9 cellular contexts compared by ENCODE assay signal in the genomic region with DNA sequence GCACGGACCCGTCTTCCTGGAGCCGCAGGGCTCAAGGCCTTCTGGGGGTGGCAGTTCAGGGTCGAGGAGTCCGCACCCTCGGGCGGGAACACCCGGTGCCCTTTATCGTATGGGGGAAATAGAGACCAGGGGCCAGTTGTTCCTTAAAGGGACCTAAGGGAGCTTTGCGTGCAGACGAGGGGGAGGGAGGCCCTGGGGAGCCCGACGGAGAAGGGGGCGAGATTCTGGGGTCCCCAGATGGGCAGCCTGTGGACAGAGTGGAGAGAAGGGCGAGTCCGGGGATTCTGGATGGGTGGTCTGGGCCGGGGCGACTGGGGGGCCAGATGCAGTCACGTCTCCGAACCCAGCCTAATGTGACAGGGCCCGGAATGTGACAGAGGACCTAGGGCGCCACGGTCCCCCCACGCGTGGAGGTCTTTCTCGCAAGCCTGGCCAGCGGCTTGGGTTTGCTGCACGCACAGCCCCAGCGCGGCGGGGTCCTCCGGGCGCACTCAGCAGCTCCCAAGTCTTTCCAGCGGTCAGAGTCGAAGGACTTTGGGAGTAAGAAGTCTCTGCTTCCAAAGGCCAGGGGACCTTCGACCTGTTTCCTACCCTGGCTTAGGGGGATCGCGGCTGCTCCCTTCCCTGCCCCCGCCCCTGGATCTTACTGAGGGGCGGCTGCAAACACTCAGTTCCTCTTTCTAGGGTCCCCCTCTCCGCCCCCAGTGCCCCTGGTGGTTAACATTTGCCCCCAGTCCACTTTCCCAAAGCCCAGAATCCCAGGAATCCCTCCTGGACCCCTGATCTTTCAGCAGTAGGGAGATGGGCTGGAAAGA. TPM values are rescaled to one million over a fixed set of nuclear protein-coding genes. Genes with fewer than 3 reads are reported as not detected.
DNase-seq lines count a peak whose midpoint lies in the region; ATAC-seq, FAIRE-seq and TF ChIP-seq lines count a peak whose summit lies in the region.
"Had no signal": no experiment of that assay in that cellular context is flagged by ENCODE, and none has a peak within 500 bp of the region (broad histone marks: within the 10 kb centered on the region; RNA-seq: fewer than 3 reads in every experiment).

No MANE protein-coding gene starts in this region.

- ATAC-seq in HG02623 (IDR thresholded peaks at IDR 0.05; ENCODE audit: unreplicated experiment) (no peak), HG03342 (IDR thresholded peaks at IDR 0.05; ENCODE audit: unreplicated experiment) (no peak)

- peak overlapping the region; percentile 32 to 80 (median 58) for H3K27ac ChIP-seq in thyroid gland

- H3K4me3 ChIP-seq in bronchial epithelial cell (ENCODE audit: low read depth, low read length), result peak overlapping the region; percentile 28
- peak overlapping the region; percentile 22 for H3K4me3 ChIP-seq in lower leg skin (ENCODE audit: low read depth, poor library complexity, severe bottlenecking)
- H3K4me3 ChIP-seq in thyroid gland (replicated peaks in 1 of 3), result peak overlapping the region in 2 of 3 donors; percentile 48

- H3K27me3 Mint-ChIP-seq in T-helper 1 cell treated with Interleukin-12 subunit alpha and Interleukin-12 subunit beta and Interleukin-4 antibody, amounts not matched to agents 30 μg/mL and 1 μg/mL, for 36 hours (ENCODE audit: low read depth), result peaks cover 50% of the 10 kb centered on the region

- peaks cover 16% of the 10 kb centered on the region for H3K4me1 Mint-ChIP-seq in T-helper 1 cell treated with Interleukin-12 subunit alpha and Interleukin-12 subunit beta and Interleukin-4 antibody, amounts not matched to agents 30 μg/mL and 1 μg/mL, for 36 hours (ENCODE audit: low read depth)

- intact Hi-C loops in lower leg skin (cut with DNase I; ENCODE audit: low total_unique reads), result no loop called here
- intact Hi-C loops in thyroid gland (cut with DNase I), result no loop called here

- TF ChIP-seq CTCF in bronchial epithelial cell (IDR thresholded peaks at IDR 0.05; ENCODE audit: insufficient read depth, low read length, severe bottlenecking) (no peak), lower leg skin (IDR thresholded peaks at IDR 0.05) (no peak), thyroid gland (IDR thresholded peaks at IDR 0.05) (no peak)

- TF ChIP-seq POLR2A in lower leg skin (IDR thresholded peaks at IDR 0.05) (no peak), thyroid gland (IDR thresholded peaks at IDR 0.05) (no peak)

- FAIRE-seq in bronchial epithelial cell (lab: Jason Lieb, UNC), result no peak
- FAIRE-seq: A204.1 had no signal

- H3K27ac Mint-ChIP-seq in T-helper 1 cell treated with Interleukin-12 subunit alpha and Interleukin-12 subunit beta and Interleukin-4 antibody, amounts not matched to agents 30 μg/mL and 1 μg/mL, for 36 hours, result no peak overlapping the region

- peaks cover 17 to 21% of the 10 kb centered on the region in 2 donors for H3K4me1 ChIP-seq in thyroid gland

- 25% methylated on average over 28 to 39 of the region's 41 CpGs for WGBS in lower leg skin, 2 donors
- 33 to 40% methylated on average over 23 to 28 of the region's 41 CpGs for WGBS in thyroid gland, 2 donors

- peaks cover 7% of the 10 kb centered on the region for H3K36me3 Mint-ChIP-seq in T-helper 1 cell treated with Interleukin-12 subunit alpha and Interleukin-12 subunit beta and Interleukin-4 antibody, amounts not matched to agents 30 μg/mL and 1 μg/mL, for 36 hours (ENCODE audit: low read depth)

- peaks cover 9% of the 10 kb centered on the region for H3K27me3 ChIP-seq in bronchial epithelial cell (ENCODE audit: control insufficient read depth, insufficient read depth, low read length)
- no peaks in the 10 kb centered on the region for H3K27me3 ChIP-seq in thyroid gland

- no peak for DNase-seq in T-helper 1 cell
- no peak for DNase-seq in bronchial epithelial cell (ENCODE audit: low read depth)
- no peak for DNase-seq in lower leg skin (ENCODE audit: low spot score in 2 of 2)
- DNase-seq in thyroid gland, result peak; percentile 13 to 19
- no peak for DNase-seq in stimulated activated CD8-positive, alpha-beta memory T cell treated with anti-CD3 and anti-CD28 coated beads, Interleukin-4, amount 100 ng/mL, for 48 hours

- no peaks in the 10 kb centered on the region for H3K9me3 ChIP-seq in thyroid gland

- H3K9me3 Mint-ChIP-seq in T-helper 1 cell treated with Interleukin-12 subunit alpha and Interleukin-12 subunit beta and Interleukin-4 antibody, amounts not matched to agents 30 μg/mL and 1 μg/mL, for 36 hours, result peaks cover 11% of the 10 kb centered on the region

- H3K36me3 ChIP-seq in bronchial epithelial cell (ENCODE audit: control insufficient read depth, insufficient read depth, low read length) (no peaks in the 10 kb centered on the region), thyroid gland (no peaks in the 10 kb centered on the region)

- H3K4me3 Mint-ChIP-seq in T-helper 1 cell treated with Interleukin-12 subunit alpha and Interleukin-12 subunit beta and Interleukin-4 antibody, amounts not matched to agents 30 μg/mL and 1 μg/mL, for 36 hours, result peak overlapping the region; percentile 21

RNA-seq across cellular contexts. Expression of a gene that starts 0.5 kb away (rescaled TPM):
- 0.13 and 0.26 TPM in 2 replicates for total RNA-seq in bronchial epithelial cell
- total RNA-seq in lower leg skin, result 1 to 10 TPM; 1.5 to 4.7 (median 2.9) TPM
- 10 to 100 TPM in 2 of 4 donors, 1 to 10 TPM in 2; 3.2 to 18.4 (median 12.5) TPM for total RNA-seq in thyroid gland

RNA-seq across cellular contexts. Expression of a gene that starts 33.4 kb away (rescaled TPM):
- total RNA-seq in bronchial epithelial cell (11.8 and 12.4 TPM in 2 replicates), lower leg skin (10 to 100 TPM; 23.1 to 31.0 (median 24.8) TPM), thyroid gland (10 to 100 TPM; 29.4 to 49.6 (median 39.4) TPM)

RNA-seq across cellular contexts. Expression of a gene that starts 38.8 kb away (rescaled TPM):
- total RNA-seq in bronchial epithelial cell, result 3.3 and 3.7 TPM in 2 replicates
- 1 to 10 TPM in 3 of 4 donors, under 1 TPM in 1; 0.76 to 7.8 (median 3.2) TPM for total RNA-seq in lower leg skin
- total RNA-seq in thyroid gland, result 10 to 100 TPM in 3 of 4 donors, 1 to 10 TPM in 1; 7.6 to 13.9 (median 12.3) TPM

Comparison
In these comparisons a context has a peak if more than half of its experiments do, and no peak if none do; other contexts are left out.
1. DNase-seq: peak in thyroid gland (2 of 2); none in T-helper 1 cell (0 of 5), bronchial epithelial cell (single experiment), lower leg skin (0 of 2) and stimulated activated CD8-positive, alpha-beta memory T cell treated with anti-CD3 and anti-CD28 coated beads, Interleukin-4, amount 100 ng/mL, for 48 hours (single experiment).
2. Peak in every context shown above with its lines, with median percentiles within 50 percentile points of each other: H3K4me3 ChIP-seq.